Comparison of ENCODE assay signal across 8 cellular contexts in genomic region chr6:99393698-99394531, GRCh38. TPM values are rescaled to one million over a fixed set of nuclear protein-coding genes. Genes with fewer than 3 reads are reported as not detected.
DNase-seq lines count a peak whose midpoint lies in the region; ATAC-seq and TF ChIP-seq lines count a peak whose summit lies in the region.

TSS of gene COQ3 (minus strand) at chr6:99394195. CDS start at chr6:99394179, 16 bp downstream.

- H3K4me1 Mint-ChIP-seq in chondrocyte (ENCODE audit: low read depth), result peaks cover 11% of the 10 kb centered on the region

- H3K9me3 Mint-ChIP-seq in chondrocyte (ENCODE audit: low read depth), result no peaks in the 10 kb centered on the region

- peak within 1 kb of the TSS; percentile 99 for H3K27ac Mint-ChIP-seq in chondrocyte (ENCODE audit: unreplicated experiment)

- H3K27me3 Mint-ChIP-seq in chondrocyte (ENCODE audit: low read depth), result no peaks in the 10 kb centered on the region

- DNase-seq in AG08396 (ENCODE audit: low spot score), result peak; percentile 93
- peak; percentile 79 for DNase-seq in NCI-H345 (lab: John Stamatoyannopoulos, UW)
- DNase-seq in activated CD4-positive, alpha-beta T cell treated with anti-CD3 and anti-CD28 coated beads for 24 hours (ENCODE audit: low read depth in 2 of 2), result peak; percentile 42 to 52
- DNase-seq in chondrocyte (ENCODE audit: low spot score), result peak; percentile 93
- DNase-seq in kidney glomerular epithelial cell (lab: John Stamatoyannopoulos, UW), result peak; percentile 42
- peak; percentile 33 to 40 for DNase-seq in stimulated activated CD4-positive, alpha-beta T cell treated with anti-CD3 and anti-CD28 coated beads, Interleukin-15, amount 100 ng/mL, for 48 hours (ENCODE audit: low read depth in 2 of 2)

- TF ChIP-seq CTCF in chondrocyte (IDR thresholded peaks at IDR 0.05), result no peak

- H3K4me3 Mint-ChIP-seq in chondrocyte (ENCODE audit: unreplicated experiment), result peak within 1 kb of the TSS; percentile 98

- peaks cover 1% of the 10 kb centered on the region for H3K36me3 Mint-ChIP-seq in chondrocyte (ENCODE audit: low read depth)

- peak; percentile 70 for ATAC-seq in GM18870 (IDR thresholded peaks at IDR 0.05; ENCODE audit: unreplicated experiment)
- ATAC-seq in HG03108 (IDR thresholded peaks at IDR 0.05; ENCODE audit: unreplicated experiment), result peak; percentile 78

RNA-seq across cellular contexts. Expression of gene COQ3, which starts in this region (rescaled TPM):
- 3.7 to 6.5 TPM (median 4.4 TPM) in 3 replicates for total RNA-seq in chondrocyte

Comparison
In these comparisons a context has a peak if more than half of its experiments do, and no peak if none do; other contexts are left out.
1. Peak in every context shown above with its lines: DNase-seq and ATAC-seq.
2. DNase-seq: peak in every context shown above with its lines; median percentile 93 in AG08396; 93 in chondrocyte; 79 in NCI-H345; 47 in activated CD4-positive, alpha-beta T cell treated with anti-CD3 and anti-CD28 coated beads for 24 hours; 42 in kidney glomerular epithelial cell; 36 in stimulated activated CD4-positive, alpha-beta T cell treated with anti-CD3 and anti-CD28 coated beads, Interleukin-15, amount 100 ng/mL, for 48 hours.